In the genomic region with DNA sequence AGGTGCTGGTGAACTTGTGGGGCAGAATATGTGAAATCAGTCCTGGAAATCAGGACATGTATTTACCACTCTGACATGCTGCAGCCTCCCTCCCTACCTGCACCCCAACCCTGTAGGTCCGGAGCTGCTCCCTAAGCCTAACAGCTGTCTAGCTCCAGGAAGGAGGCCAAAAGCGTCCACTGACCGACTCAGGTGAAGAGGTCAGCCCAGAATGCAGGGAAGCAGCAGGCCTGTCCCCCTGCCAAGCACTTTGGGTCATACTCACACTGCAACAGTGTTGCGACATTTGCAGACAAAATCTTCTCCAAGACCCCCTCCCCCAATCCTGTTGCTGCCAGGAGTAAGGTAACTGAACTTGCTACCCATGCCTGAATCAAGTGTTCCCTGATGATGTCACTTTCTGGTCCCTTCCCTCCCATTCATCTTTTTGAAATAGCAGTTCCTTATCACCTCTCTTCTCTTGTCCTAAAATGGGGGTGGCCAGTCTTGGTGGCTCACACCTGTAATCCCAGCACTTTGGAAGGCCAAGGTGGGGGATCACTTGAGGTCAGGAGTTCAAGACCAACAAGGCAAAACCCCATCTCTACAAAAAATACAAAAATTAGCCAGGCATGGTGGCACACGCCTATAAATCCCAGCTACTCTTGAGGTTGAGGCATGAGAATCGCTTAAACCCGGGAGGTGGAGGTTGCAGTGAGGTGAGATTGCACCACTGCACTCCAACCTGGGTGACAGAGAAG, we compare ENCODE assay signal across 8 cellular contexts. TPM values are rescaled to one million over a fixed set of nuclear protein-coding genes. Genes with fewer than 3 reads are reported as not detected.
DNase-seq lines count a peak whose midpoint lies in the region; TF ChIP-seq lines count a peak whose summit lies in the region.

No MANE protein-coding gene starts in this region.

- H3K9ac ChIP-seq in parathyroid adenoma = no peak overlapping the region

- DNase-seq in GM12865 (ENCODE audit: low read depth) = no peak
- no peak for DNase-seq in OCI-LY7 (ENCODE audit: low spot score)
- DNase-seq in epithelial cell of proximal tubule (ENCODE audit: low read depth) = no peak
- no peak for DNase-seq in NCI-H146 treated with DMSO at 0.1 percent for 48 hours (lab: John Stamatoyannopoulos, UW; ENCODE audit: unreplicated experiment)
- no peak for DNase-seq in stimulated activated CD4-positive, alpha-beta T cell treated with anti-CD3 and anti-CD28 coated beads, Interleukin-1b, Interleukin-23, amount 100 ng/mL, for 48 hours
- no peak for DNase-seq in cerebellar nuclear complex (lab: John Stamatoyannopoulos, UW)
- DNase-seq in posterior vena cava (ENCODE audit: low spot score) = no peak

- H3K4me1 ChIP-seq in OCI-LY7 (ENCODE audit: insufficient read depth, low read length, poor library complexity, severe bottlenecking) (peaks cover 37% of the 10 kb centered on the region), parathyroid adenoma (no peaks in the 10 kb centered on the region)

- no peak for TF ChIP-seq CTCF in GM12865 (IDR thresholded peaks at IDR 0.05; ENCODE audit: insufficient read depth, low read depth, low read length, missing control alignments)
- no peak for TF ChIP-seq CTCF in OCI-LY7 (conservative IDR thresholded peaks at IDR 0.05; ENCODE audit: low read length)
- TF ChIP-seq CTCF in epithelial cell of proximal tubule (conservative IDR thresholded peaks at IDR 0.05; ENCODE audit: low read depth, low read length) = no peak
- TF ChIP-seq CTCF in parathyroid adenoma (IDR thresholded peaks at IDR 0.05) = no peak

- no peaks in the 10 kb centered on the region for H3K9me3 ChIP-seq in OCI-LY7 (ENCODE audit: low read length)
- no peaks in the 10 kb centered on the region for H3K9me3 ChIP-seq in parathyroid adenoma (ENCODE audit: control insufficient read depth, low read length)

- H3K36me3 ChIP-seq in OCI-LY7 (ENCODE audit: insufficient read depth, low read length) = peaks cover 16% of the 10 kb centered on the region; the same call in 1 of the 2 replicates
- no peaks in the 10 kb centered on the region for H3K36me3 ChIP-seq in parathyroid adenoma (ENCODE audit: control insufficient read depth, insufficient read depth, low read length)

- H3K4me3 ChIP-seq in GM12865 (ENCODE audit: low read depth, low read length) (peak overlapping the region; percentile 64), OCI-LY7 (ENCODE audit: low read depth, low read length, poor library complexity, severe bottlenecking) (peak overlapping the region; percentile 83), epithelial cell of proximal tubule (ENCODE audit: low read depth, low read length) (peak overlapping the region; percentile 97), parathyroid adenoma (ENCODE audit: low read depth, low read length) (no peak overlapping the region)

- no peak overlapping the region for H3K27ac ChIP-seq in OCI-LY7 (ENCODE audit: low read depth, low read length, poor library complexity, severe bottlenecking)
- H3K27ac ChIP-seq in parathyroid adenoma = peak overlapping the region; percentile 71

- POLR2A ChIA-PET in OCI-LY7 (lab: Charles Lee) = no interaction called here

- peaks cover 12% of the 10 kb centered on the region; the same call in 1 of the 2 replicates for H4K20me1 ChIP-seq in OCI-LY7 (ENCODE audit: insufficient read depth, low read length)

- H3K9me2 ChIP-seq in OCI-LY7 (ENCODE audit: insufficient read depth, low read length) = no peaks in the 10 kb centered on the region

- peak overlapping the region; percentile 80; the same call in 1 of the 2 replicates for H3K4me2 ChIP-seq in OCI-LY7 (ENCODE audit: low read length)
- peak overlapping the region; percentile 99 for H3K4me2 ChIP-seq in parathyroid adenoma (ENCODE audit: low read length)

- H3K79me2 ChIP-seq in OCI-LY7 (ENCODE audit: insufficient read depth, low read depth, low read length) (peaks cover 37% of the 10 kb centered on the region), parathyroid adenoma (peaks cover 17% of the 10 kb centered on the region)

- no TSS peak for BruUV-seq in OCI-LY7 (replicated peaks; lab: Mats Ljungman, UMichigan)

- CTCF ChIA-PET in OCI-LY7 (lab: Charles Lee; ENCODE audit: unreplicated experiment) = no interaction called here

- H3K27me3 ChIP-seq in parathyroid adenoma (ENCODE audit: control insufficient read depth, insufficient read depth, low read length) = no peaks in the 10 kb centered on the region

- intact Hi-C loops in OCI-LY7 (cut with micrococcal nuclease; ENCODE audit: unreplicated experiment) (loop anchor here (5.0 kb wide), 1 partner anchor 42 kb away; no protein-coding TSS in a partner anchor), posterior vena cava (cut with DNase I) (no loop called here)

- H2AFZ ChIP-seq in OCI-LY7 (ENCODE audit: low read length) = peak overlapping the region; percentile 72; the same call in 1 of the 2 replicates
- peak overlapping the region; percentile 84 for H2AFZ ChIP-seq in parathyroid adenoma

RNA-seq across cellular contexts. Expression of gene ACLY, which starts 1.3 kb away (rescaled TPM):
- 102 and 105 TPM in 2 replicates for total RNA-seq in OCI-LY7 (2014; rRNA removed; shearing (Covaris generic))
- 203 and 222 TPM in 2 replicates for total RNA-seq in OCI-LY7 (2022)
- 193 and 311 TPM in 2 replicates for total RNA-seq in epithelial cell of proximal tubule
- total RNA-seq in posterior vena cava = 100 to 1,000 TPM in 1 of 2 donors, 10 to 100 TPM in 1; 97.5 to 101 TPM

RNA-seq across cellular contexts. Expression of gene ODAD4, which starts 10.4 kb away (rescaled TPM):
- 1.1 and 3.2 TPM in 2 replicates for total RNA-seq in OCI-LY7 (2014; rRNA removed; shearing (Covaris generic))
- total RNA-seq in OCI-LY7 (2022) (1.3 TPM in 2 replicates), epithelial cell of proximal tubule (0.23 and 0.29 TPM in 2 replicates), posterior vena cava (1 to 10 TPM in 1 of 2 donors, under 1 TPM in 1; 0.74 to 1.2 TPM)

RNA-seq across cellular contexts. Expression of gene CNP, which starts 46.6 kb away (rescaled TPM):
- 33.8 and 34.1 TPM in 2 replicates for total RNA-seq in OCI-LY7 (2014; rRNA removed; shearing (Covaris generic))
- total RNA-seq in OCI-LY7 (2022) (43.9 and 50.6 TPM in 2 replicates), epithelial cell of proximal tubule (69.8 and 75.9 TPM in 2 replicates), posterior vena cava (10 to 100 TPM; 53.6 to 53.9 TPM)

RNA-seq across cellular contexts. Expression of gene KLHL11, which starts 54.8 kb away (rescaled TPM):
- 29.9 and 35.4 TPM in 2 replicates for total RNA-seq in OCI-LY7 (2014; rRNA removed; shearing (Covaris generic))
- total RNA-seq in OCI-LY7 (2022) = 20.5 and 20.9 TPM in 2 replicates
- 12.3 and 13.8 TPM in 2 replicates for total RNA-seq in epithelial cell of proximal tubule
- total RNA-seq in posterior vena cava = 10 to 100 TPM; 10.9 to 12.1 TPM
